In genomic region chr10:89475137-89475536, GRCh38 we compare ENCODE assay signal across 19 cellular contexts.
A peak's percentile ranks its signal among the peaks of the same experiment; 100 is the strongest.
DNase-seq lines count a peak whose midpoint lies in the region; ATAC-seq and TF ChIP-seq lines count a peak whose summit lies in the region.
"Had no signal": no experiment of that assay in that cellular context is flagged by ENCODE, and none has a peak within 500 bp of the region (broad histone marks: within the 10 kb centered on the region; RNA-seq: fewer than 3 reads in every experiment).

No MANE protein-coding gene starts in this region.

- H3K9me3 ChIP-seq in Peyer's patch (no peaks in the 10 kb centered on the region), cardiac muscle cell (ENCODE audit: low read depth) (no peaks in the 10 kb centered on the region), stomach smooth muscle (ENCODE audit: control insufficient read depth in 2 of 2, low read length in 2 of 2) (no peaks in the 10 kb centered on the region)

- ATAC-seq in HG03442 (IDR thresholded peaks at IDR 0.05; ENCODE audit: unreplicated experiment), result no peak

- H3K27ac ChIP-seq in Peyer's patch (peak overlapping the region in 3 of 4 donors; percentile 0 to 67 (median 19)), cardiac muscle cell (peak overlapping the region; percentile 97), stomach smooth muscle (ENCODE audit: low read length) (peak overlapping the region; percentile 1)
- H3K27ac ChIP-seq: SK-N-MC had no signal

- TF ChIP-seq POLR2A in Peyer's patch (IDR thresholded peaks at IDR 0.05), result no peak

- H3K4me1 ChIP-seq in Peyer's patch (no peaks in the 10 kb centered on the region), cardiac muscle cell (ENCODE audit: low read depth) (peaks cover 73% of the 10 kb centered on the region), stomach smooth muscle (ENCODE audit: control insufficient read depth, insufficient read depth, low read length) (peaks cover 23% of the 10 kb centered on the region)

- H3K4me3 ChIP-seq in Peyer's patch (no peak overlapping the region), cardiac muscle cell (no peak overlapping the region), stomach smooth muscle (ENCODE audit: low read length in 2 of 2) (no peak overlapping the region)
- H3K4me3 ChIP-seq: SK-N-MC, smooth muscle cell had no signal

- no peak for DNase-seq in Peyer's patch
- DNase-seq in cardiac muscle cell (ENCODE audit: low read depth in 1 of 2, low spot score in 1 of 2), result no peak
- DNase-seq in medulla oblongata (ENCODE audit: extremely low spot score), result peak; percentile 23
- no peak for DNase-seq in NCI-H226
- DNase-seq in activated CD4-positive, alpha-beta T cell treated with anti-CD3 and anti-CD28 coated beads for 48 hours, result no peak
- no peak for DNase-seq in GM13976 (ENCODE audit: low spot score)
- DNase-seq: activated T-cell treated with anti-CD3 and anti-CD28 coated beads, Interleukin-2, amount 50 U/mL, for 24 hours; AML-193; caudate nucleus; COR-L47; effector CD8-positive, alpha-beta T cell; mesendoderm; MV-4-11; NCI-H1930; NCI-H524 had no signal

- TF ChIP-seq CTCF in Peyer's patch (IDR thresholded peaks at IDR 0.05), result no peak
- TF ChIP-seq CTCF in cardiac muscle cell (IDR thresholded peaks at IDR 0.05; ENCODE audit: low read depth, low read length), result no peak
- no peak for TF ChIP-seq CTCF in GM13976 (IDR thresholded peaks at IDR 0.05; ENCODE audit: borderline replicate concordance, control extremely low read depth, extremely low read depth, insufficient read depth, missing control alignments)

- H3K27me3 ChIP-seq in Peyer's patch (no peaks in the 10 kb centered on the region), cardiac muscle cell (no peaks in the 10 kb centered on the region), stomach smooth muscle (ENCODE audit: control insufficient read depth in 1 of 2, insufficient read depth in 2 of 2, low read length in 2 of 2) (no peaks in the 10 kb centered on the region)

- no peak overlapping the region for H3K9ac ChIP-seq in stomach smooth muscle (ENCODE audit: low read length in 2 of 2)

- H3K36me3 ChIP-seq in Peyer's patch, result no peaks in the 10 kb centered on the region
- H3K36me3 ChIP-seq in cardiac muscle cell, result no peaks in the 10 kb centered on the region
- no peaks in the 10 kb centered on the region for H3K36me3 ChIP-seq in stomach smooth muscle (ENCODE audit: control insufficient read depth in 2 of 2, insufficient read depth in 2 of 2, low read length in 2 of 2)

- in situ Hi-C loops in GM13976 (cut with MboI; ENCODE audit: low sequenced_read_pairs, unreplicated experiment), result no loop called here

Comparison
In these comparisons a context has a peak if more than half of its experiments do, and no peak if none do; other contexts are left out.
1. H3K27ac ChIP-seq: peak in every context shown above with its lines; median percentile 97 in cardiac muscle cell; 19 in Peyer's patch; 1 in stomach smooth muscle.